In the genomic region with DNA sequence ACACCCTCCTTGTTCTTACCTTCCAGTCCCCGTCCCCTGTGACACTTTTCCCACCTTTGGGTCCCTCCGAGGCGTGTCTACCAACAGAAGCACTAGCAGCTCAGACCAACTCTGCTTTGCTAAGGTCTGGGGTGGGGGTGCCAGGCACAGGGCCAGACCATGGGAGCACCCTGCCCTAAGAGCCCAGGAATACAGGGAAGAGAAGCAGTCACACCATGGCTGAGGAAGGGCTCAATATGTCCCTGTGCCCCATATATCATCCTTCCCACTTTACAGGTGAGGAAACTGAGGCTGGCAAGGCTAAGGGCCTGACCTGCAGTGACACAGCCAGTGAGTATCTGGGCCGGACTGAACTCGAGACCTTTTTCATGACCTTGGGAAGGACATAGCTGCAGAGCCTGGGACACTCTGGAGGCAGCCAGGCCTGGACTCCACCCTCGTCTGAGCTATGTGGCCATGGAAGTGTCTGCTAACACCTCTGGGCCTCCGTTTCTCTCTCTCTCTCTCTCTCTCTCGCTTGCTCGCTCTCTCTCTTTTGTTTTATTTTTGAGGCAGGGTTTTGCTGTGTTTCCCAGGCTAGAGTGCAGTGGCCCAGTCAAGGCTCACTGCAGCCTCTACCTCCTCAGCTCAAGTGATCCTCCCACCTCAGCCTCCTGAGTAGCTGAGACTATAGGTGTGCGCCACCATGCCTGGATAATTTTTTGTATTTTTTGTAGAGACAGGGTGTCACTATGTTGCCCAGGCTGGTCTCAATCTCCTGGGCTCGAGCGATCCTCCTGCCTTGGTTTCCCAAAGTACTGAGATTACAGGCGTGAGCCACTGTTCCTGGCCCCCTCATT, we compare ENCODE assay signal across 27 cellular contexts.
DNase-seq lines count a peak whose midpoint lies in the region; TF ChIP-seq lines count a peak whose summit lies in the region.
"Had no signal": no experiment of that assay in that cellular context is flagged by ENCODE, and none has a peak within 500 bp of the region (broad histone marks: within the 10 kb centered on the region; RNA-seq: fewer than 3 reads in every experiment).

No MANE protein-coding gene starts in this region.

- 92% methylated on average over 13 of the region's 13 CpGs for WGBS in prostate gland

- TF ChIP-seq CTCF in prostate gland (IDR thresholded peaks at IDR 0.05) = no peak

- no peaks in the 10 kb centered on the region for H3K36me3 ChIP-seq in prostate gland
- H3K36me3 ChIP-seq: BLaER1, heart left ventricle, pancreas, Peyer's patch, thyroid gland had no signal

- H3K27me3 ChIP-seq in prostate gland (replicated peaks; ENCODE audit: insufficient read depth) = no peaks in the 10 kb centered on the region
- H3K27me3 ChIP-seq: BLaER1, pancreas, Peyer's patch, thyroid gland had no signal

- no peak overlapping the region for H3K4me3 ChIP-seq in prostate gland
- H3K4me3 ChIP-seq: BLaER1, heart left ventricle, lung, pancreas, Peyer's patch, thyroid gland had no signal

- no peak for TF ChIP-seq POLR2A in prostate gland (IDR thresholded peaks at IDR 0.05)

- H3K4me1 ChIP-seq in prostate gland (replicated peaks) = peaks cover 13% of the 10 kb centered on the region
- H3K4me1 ChIP-seq: heart left ventricle, pancreas, Peyer's patch, thyroid gland had no signal

- H3K27ac ChIP-seq in prostate gland = peak overlapping the region; percentile 78 to 86
- H3K27ac ChIP-seq: BLaER1, heart left ventricle, Peyer's patch, thyroid gland had no signal

- intact Hi-C loops in prostate gland (cut with DNase I) = no loop called here

- H3K9me3 ChIP-seq in prostate gland = no peaks in the 10 kb centered on the region
- H3K9me3 ChIP-seq: BLaER1, heart left ventricle, pancreas, Peyer's patch, thyroid gland had no signal

- DNase-seq in AG20443 (ENCODE audit: low spot score) (peak; percentile 6), NCI-H69 (lab: John Stamatoyannopoulos, UW) (peak; percentile 61), islet precursor cell (peak; percentile 42), prostate gland (ENCODE audit: low spot score) (no peak), CD1c-positive myeloid dendritic cell (ENCODE audit: extremely low spot score) (no peak), HCEC 1CT (no peak), T-helper 2 cell (no peak)
- DNase-seq: activated CD4-positive, alpha-beta T cell treated with anti-CD3 and anti-CD28 coated beads, Interleukin-2, amount 10 ng/mL, durations not matched to agents 24 days and 14 days; activated gamma-delta T cell treated with Interleukin-2 at 50 U/mL for 16 hours; activated naive CD8-positive, alpha-beta T cell treated with anti-CD3 and anti-CD28 coated beads, Interleukin-2, amount 50 U/mL, for 24 hours; activated T-cell treated with anti-CD3 and anti-CD28 coated beads, Interleukin-2, amount 50 U/mL, for 1 hour; caudate nucleus; cortex of kidney; effector memory CD8-positive, alpha-beta T cell; H9; heart left ventricle; Karpas-422; kidney glomerular epithelial cell; right cardiac atrium; stimulated activated CD8-positive, alpha-beta memory T cell treated with anti-CD3 and anti-CD28 coated beads, Interleukin-4, amount 100 ng/mL, for 48 hours; SW 1271; T1000; thyroid gland had no signal

Comparison
In these comparisons a context has a peak if more than half of its experiments do, and no peak if none do; other contexts are left out.
1. DNase-seq: peak in AG20443 (single experiment), NCI-H69 (single experiment) and islet precursor cell (single experiment); none in prostate gland (single experiment), CD1c-positive myeloid dendritic cell (single experiment), HCEC 1CT (single experiment) and T-helper 2 cell (0 of 5).